In genomic region chr7:152481082-152481481, GRCh38 we compare ENCODE assay signal across 2 cellular contexts.
TF ChIP-seq lines count a peak whose summit lies in the region.

No MANE protein-coding gene starts in this region.

TF ChIP-seq in HepG2, 621 proteins besides CTCF, POLR2A, EP300 and RAD21:
- peak; percentile 58; the same call in 1 of the 2 replicates for TF ChIP-seq ZNF512 (CRISPR knock-in tag; IDR thresholded peaks at IDR 0.05)
- no peak for TF ChIP-seq RBM22 (optimal IDR thresholded peaks at IDR 0.05; ENCODE audit: low read length)
- no peak for TF ChIP-seq ZNF850 (CRISPR knock-in tag; conservative IDR thresholded peaks at IDR 0.05)
- no peak for TF ChIP-seq ZBTB1 (CRISPR knock-in tag; IDR thresholded peaks at IDR 0.05; ENCODE audit: borderline replicate concordance)
- TF ChIP-seq NR2F2 (IDR thresholded peaks at IDR 0.05; ENCODE audit: borderline replicate concordance, low read depth): no peak
- no peak for TF ChIP-seq ZBTB7B (CRISPR knock-in tag; IDR thresholded peaks at IDR 0.05)
- TF ChIP-seq ZNF160 (CRISPR knock-in tag; IDR thresholded peaks at IDR 0.05): no peak

TF ChIP-seq in HEK293, 187 proteins besides CTCF, POLR2A, EP300 and RAD21:
- TF ChIP-seq ZNF138 (tag by site-specific recombination; IDR thresholded peaks at IDR 0.05; ENCODE audit: borderline replicate concordance): no peak
- TF ChIP-seq MYNN (tag by site-specific recombination; IDR thresholded peaks at IDR 0.05; ENCODE audit: borderline replicate concordance): no peak
- no peak for TF ChIP-seq ZNF560 (tag by site-specific recombination; IDR thresholded peaks at IDR 0.05; ENCODE audit: borderline replicate concordance)
- no peak for TF ChIP-seq ZNF544 (tag by site-specific recombination; IDR thresholded peaks at IDR 0.05)
- TF ChIP-seq ZNF488 (tag by site-specific recombination; IDR thresholded peaks at IDR 0.05): no peak
- TF ChIP-seq ZNF341 (tag by site-specific recombination; IDR thresholded peaks at IDR 0.05; ENCODE audit: low read depth): no peak
- TF ChIP-seq ZBTB1 (tag by site-specific recombination; IDR thresholded peaks at IDR 0.05): no peak
- no peak for TF ChIP-seq ZNF704 (tag by site-specific recombination; IDR thresholded peaks at IDR 0.05)
- peak; percentile 69 for TF ChIP-seq ZNF366 (tag by site-specific recombination; conservative IDR thresholded peaks at IDR 0.05)
- TF ChIP-seq ZBTB44 (tag by site-specific recombination; IDR thresholded peaks at IDR 0.05): no peak
- TF ChIP-seq PRDM1 (tag by site-specific recombination; IDR thresholded peaks at IDR 0.05): 0 out of 2 replicates have a peak, but pooled peaks have one; percentile 34
- no peak for TF ChIP-seq ZNF580 (tag by site-specific recombination; IDR thresholded peaks at IDR 0.05)
- no peak for TF ChIP-seq ZNF239 (tag by site-specific recombination; IDR thresholded peaks at IDR 0.05)
